Comparison of ENCODE assay signal across 8 cellular contexts in genomic region chr1:228647523-228648444, GRCh38.
A peak's percentile ranks its signal among the peaks of the same experiment; 100 is the strongest.
DNase-seq lines count a peak whose midpoint lies in the region; ATAC-seq and TF ChIP-seq lines count a peak whose summit lies in the region.

No MANE protein-coding gene starts in this region.

- H3K9me2 ChIP-seq in Karpas-422 (replicated peaks; ENCODE audit: insufficient read depth, low read length): no peaks in the 10 kb centered on the region

- ATAC-seq in HG03571 (IDR thresholded peaks at IDR 0.05; ENCODE audit: unreplicated experiment) (no peak), HG03378 (IDR thresholded peaks at IDR 0.05; ENCODE audit: unreplicated experiment) (no peak)

- H3K36me3 ChIP-seq in Karpas-422 (ENCODE audit: insufficient read depth, low read length) (no peaks in the 10 kb centered on the region), SJCRH30 (no peaks in the 10 kb centered on the region), liver (ENCODE audit: control insufficient read depth in 4 of 4, insufficient read depth in 3 of 4, low read depth in 1 of 4, low read length in 3 of 4) (no peaks in the 10 kb centered on the region), stomach smooth muscle (ENCODE audit: control insufficient read depth in 2 of 2, insufficient read depth in 2 of 2, low read length in 2 of 2) (no peaks in the 10 kb centered on the region)

- TF ChIP-seq CTCF in chondrocyte (IDR thresholded peaks at IDR 0.05): peak; percentile 27
- TF ChIP-seq CTCF in liver (IDR thresholded peaks at IDR 0.05; ENCODE audit: low read depth, low read length, missing input control): no peak

- H3K4me3 Mint-ChIP-seq in chondrocyte (ENCODE audit: unreplicated experiment): peak overlapping the region; percentile 89

- no peak overlapping the region for H2AFZ ChIP-seq in Karpas-422 (ENCODE audit: low read length)

- peak overlapping the region; percentile 99 for H3K27ac Mint-ChIP-seq in chondrocyte (ENCODE audit: unreplicated experiment)

- peak; percentile 75 for DNase-seq in EL
- peak; percentile 24 for DNase-seq in Karpas-422
- DNase-seq in SJCRH30: peak; percentile 54 to 68
- peak; percentile 94 for DNase-seq in chondrocyte (ENCODE audit: low spot score)

- no peaks in the 10 kb centered on the region for H4K20me1 ChIP-seq in Karpas-422 (ENCODE audit: insufficient read depth, low read depth, low read length)

- H3K4me1 Mint-ChIP-seq in chondrocyte (ENCODE audit: low read depth): peaks cover 30% of the 10 kb centered on the region

- no peaks in the 10 kb centered on the region for H3K36me3 Mint-ChIP-seq in chondrocyte (ENCODE audit: low read depth)

- TF ChIP-seq RAD21 in liver (IDR thresholded peaks at IDR 0.05): no peak

- H3K9me3 Mint-ChIP-seq in chondrocyte (ENCODE audit: low read depth): no peaks in the 10 kb centered on the region

- 0 out of 2 replicates have a peak overlapping the region, but pooled peaks have one; percentile 71 for H3K9ac ChIP-seq in Karpas-422 (ENCODE audit: low read length)
- H3K9ac ChIP-seq in liver (ENCODE audit: low read depth in 1 of 2, low read length in 2 of 2): no peak overlapping the region
- H3K9ac ChIP-seq in stomach smooth muscle (ENCODE audit: low read length in 2 of 2): no peak overlapping the region

- H3K27ac ChIP-seq in Karpas-422 (ENCODE audit: low read length): no peak overlapping the region
- no peak overlapping the region; the same call in 1 of the 2 replicates for H3K27ac ChIP-seq in SJCRH30
- no peak overlapping the region for H3K27ac ChIP-seq in liver (ENCODE audit: low read depth in 1 of 2, low read length in 2 of 2)
- H3K27ac ChIP-seq in stomach smooth muscle (ENCODE audit: low read length): no peak overlapping the region

- WGBS in liver: 6% methylated on average over 67 of the region's 67 CpGs

- H3K4me1 ChIP-seq in Karpas-422 (ENCODE audit: low read length) (peaks cover 6% of the 10 kb centered on the region), SJCRH30 (no peaks in the 10 kb centered on the region; the same call in 1 of the 2 replicates), liver (ENCODE audit: control insufficient read depth in 4 of 4, insufficient read depth in 4 of 4, low read length in 3 of 4) (peaks cover 12 to 18% (median 14%) of the 10 kb centered on the region in 4 donors), stomach smooth muscle (ENCODE audit: control insufficient read depth, insufficient read depth, low read length) (peaks cover 17% of the 10 kb centered on the region)

- H3K79me2 ChIP-seq in Karpas-422 (ENCODE audit: low read length): no peaks in the 10 kb centered on the region

- H3K4me3 ChIP-seq in Karpas-422 (ENCODE audit: low read length): peak overlapping the region; percentile 67
- peak overlapping the region; percentile 74 for H3K4me3 ChIP-seq in SJCRH30
- H3K4me3 ChIP-seq in liver (ENCODE audit: low read depth in 1 of 3, low read length in 3 of 3): peak overlapping the region in 2 of 3 donors; percentile 10 to 28
- H3K4me3 ChIP-seq in stomach smooth muscle (ENCODE audit: low read length in 2 of 2): peak overlapping the region; percentile 46 to 68

- H3K27me3 ChIP-seq in Karpas-422 (ENCODE audit: low read length) (no peaks in the 10 kb centered on the region), SJCRH30 (no peaks in the 10 kb centered on the region), liver (ENCODE audit: control insufficient read depth in 4 of 4, insufficient read depth in 4 of 4, low read length in 3 of 4) (peaks cover 0 to 25% (median 8%) of the 10 kb centered on the region in 4 donors), stomach smooth muscle (ENCODE audit: control insufficient read depth in 1 of 2, insufficient read depth in 2 of 2, low read length in 2 of 2) (peaks cover 49 to 59% of the 10 kb centered on the region in 2 donors)

- no peaks in the 10 kb centered on the region for H3K27me3 Mint-ChIP-seq in chondrocyte (ENCODE audit: low read depth)

- H3K4me2 ChIP-seq in Karpas-422 (ENCODE audit: low read depth, low read length, poor library complexity, severe bottlenecking): peak overlapping the region; percentile 75

- no peaks in the 10 kb centered on the region for H3K9me3 ChIP-seq in Karpas-422 (ENCODE audit: low read length)
- no peaks in the 10 kb centered on the region for H3K9me3 ChIP-seq in SJCRH30 (replicated peaks)
- H3K9me3 ChIP-seq in liver (ENCODE audit: control insufficient read depth in 4 of 4, low read length in 3 of 4): no peaks in the 10 kb centered on the region
- H3K9me3 ChIP-seq in stomach smooth muscle (ENCODE audit: control insufficient read depth in 2 of 2, low read length in 2 of 2): no peaks in the 10 kb centered on the region

TF ChIP-seq in liver, 16 proteins besides CTCF, POLR2A, EP300 and RAD21:
- no peak for TF ChIP-seq SP1 (IDR thresholded peaks at IDR 0.05)
- TF ChIP-seq HNF4A (conservative IDR thresholded peaks at IDR 0.05): no peak
- no peak for TF ChIP-seq JUND (IDR thresholded peaks at IDR 0.05)
- TF ChIP-seq FOXA2 (IDR thresholded peaks at IDR 0.05): no peak
- no peak for TF ChIP-seq HNF4G (IDR thresholded peaks at IDR 0.05)
- no peak for TF ChIP-seq ATF3 (IDR thresholded peaks at IDR 0.05)
- no peak for TF ChIP-seq YY1 (IDR thresholded peaks at IDR 0.05)
- no peak for TF ChIP-seq TAF1 (conservative IDR thresholded peaks at IDR 0.05)
- TF ChIP-seq MAX (IDR thresholded peaks at IDR 0.05): no peak
- no peak for TF ChIP-seq FOXA1 (IDR thresholded peaks at IDR 0.05)
- no peak for TF ChIP-seq GABPA (IDR thresholded peaks at IDR 0.05 in 1 of 2, conservative IDR thresholded peaks at IDR 0.05 in 1 of 2)
- TF ChIP-seq REST (IDR thresholded peaks at IDR 0.05): no peak

Comparison
In these comparisons a context has a peak if more than half of its experiments do, and no peak if none do; other contexts are left out.
1. DNase-seq: peak in every context shown above with its lines; median percentile 94 in chondrocyte; 75 in EL; 61 in SJCRH30; 24 in Karpas-422.
2. H3K4me3 ChIP-seq: peak in every context shown above with its lines; median percentile 74 in SJCRH30; 67 in Karpas-422; 57 in stomach smooth muscle; 19 in liver.